8 cellular contexts compared by ENCODE assay signal in genomic region chrX:110001702-110002299, GRCh38. TPM values are rescaled to one million over a fixed set of nuclear protein-coding genes. Genes with fewer than 3 reads are reported as not detected.
DNase-seq lines count a peak whose midpoint lies in the region; ATAC-seq lines count a peak whose summit lies in the region.

No MANE protein-coding gene starts in this region.

- no peaks in the 10 kb centered on the region for H3K9me3 Mint-ChIP-seq in T-helper 2 cell treated with Interferon-gamma antibody and Interleukin-4, amounts not matched to agents 5 μg/mL and 100 μg/mL, for 36 hours

- H3K9me3 ChIP-seq in T-helper 17 cell (ENCODE audit: control insufficient read depth, low read length, poor library complexity, severe bottlenecking) (no peaks in the 10 kb centered on the region), right cardiac atrium (ENCODE audit: control insufficient read depth, low read length) (no peaks in the 10 kb centered on the region), subcutaneous abdominal adipose tissue (ENCODE audit: control insufficient read depth in 5 of 5, low read length in 5 of 5) (no peaks in the 10 kb centered on the region)

- 8% methylated on average over 13 of the region's 13 CpGs for WGBS in right cardiac atrium

- no peaks in the 10 kb centered on the region for H3K36me3 ChIP-seq in subcutaneous abdominal adipose tissue (ENCODE audit: control insufficient read depth in 5 of 5, insufficient read depth in 5 of 5, low read length in 5 of 5)

- H3K9ac ChIP-seq in subcutaneous abdominal adipose tissue (ENCODE audit: low read length in 5 of 5), result peak overlapping the region in 1 of 5 donors; percentile 52

- H3K27ac Mint-ChIP-seq in T-helper 2 cell treated with Interferon-gamma antibody and Interleukin-4, amounts not matched to agents 5 μg/mL and 100 μg/mL, for 36 hours, result peak overlapping the region; percentile 91
- H3K27ac Mint-ChIP-seq in T-helper 17 cell, result peak overlapping the region; percentile 88

- peaks cover 26% of the 10 kb centered on the region for H3K4me1 Mint-ChIP-seq in T-helper 2 cell treated with Interferon-gamma antibody and Interleukin-4, amounts not matched to agents 5 μg/mL and 100 μg/mL, for 36 hours (ENCODE audit: low read depth)
- H3K4me1 Mint-ChIP-seq in T-helper 17 cell, result peaks cover 24% of the 10 kb centered on the region

- no peaks in the 10 kb centered on the region for H3K27me3 Mint-ChIP-seq in T-helper 2 cell treated with Interferon-gamma antibody and Interleukin-4, amounts not matched to agents 5 μg/mL and 100 μg/mL, for 36 hours (ENCODE audit: low read depth)
- no peaks in the 10 kb centered on the region for H3K27me3 Mint-ChIP-seq in T-helper 17 cell

- H3K4me3 Mint-ChIP-seq in T-helper 2 cell treated with Interferon-gamma antibody and Interleukin-4, amounts not matched to agents 5 μg/mL and 100 μg/mL, for 36 hours, result peak overlapping the region; percentile 87
- peak overlapping the region; percentile 92 for H3K4me3 Mint-ChIP-seq in T-helper 17 cell

- ATAC-seq in T-helper 17 cell (no peak), right cardiac atrium (no peak), GM21515 (IDR thresholded peaks at IDR 0.05; ENCODE audit: unreplicated experiment) (no peak)

- peaks cover 8% of the 10 kb centered on the region for H3K36me3 Mint-ChIP-seq in T-helper 2 cell treated with Interferon-gamma antibody and Interleukin-4, amounts not matched to agents 5 μg/mL and 100 μg/mL, for 36 hours (ENCODE audit: low read depth)
- peaks cover 2% of the 10 kb centered on the region for H3K36me3 Mint-ChIP-seq in T-helper 17 cell (ENCODE audit: low read depth)

- H3K4me1 ChIP-seq in right cardiac atrium (ENCODE audit: control insufficient read depth, insufficient read depth, low read length) (peaks cover 7% of the 10 kb centered on the region), subcutaneous abdominal adipose tissue (ENCODE audit: control insufficient read depth in 5 of 5, insufficient read depth in 5 of 5, low read length in 5 of 5) (peaks cover 0 to 49% (median 41%) of the 10 kb centered on the region in 5 donors)

- DNase-seq in T-helper 2 cell treated with Interferon-gamma antibody and Interleukin-4, amounts not matched to agents 5 μg/mL and 100 μg/mL, for 36 hours (ENCODE audit: low spot score), result no peak
- DNase-seq in T-helper 2 cell (no peak), T-helper 17 cell (no peak), right cardiac atrium (no peak), NCI-H524 treated with DMSO at 0.1 percent for 48 hours (lab: John Stamatoyannopoulos, UW) (no peak)
- DNase-seq in activated CD4-positive, alpha-beta T cell treated with anti-CD3 and anti-CD28 coated beads, Interleukin-2, amount 50 U/mL, for 48 hours, result no peak

- H3K27ac ChIP-seq in right cardiac atrium (ENCODE audit: low read length) (peak overlapping the region; percentile 61), subcutaneous abdominal adipose tissue (ENCODE audit: low read depth, low read length) (no peak overlapping the region)

- intact Hi-C loops in right cardiac atrium (cut with DNase I), result no loop called here

- H3K4me3 ChIP-seq in right cardiac atrium (ENCODE audit: low read length), result peak overlapping the region; percentile 95
- peak overlapping the region; percentile 25 to 80 (median 65) for H3K4me3 ChIP-seq in subcutaneous abdominal adipose tissue (ENCODE audit: low read depth in 1 of 5, low read length in 5 of 5)

- H3K27me3 ChIP-seq in right cardiac atrium (ENCODE audit: control insufficient read depth, insufficient read depth) (no peaks in the 10 kb centered on the region), subcutaneous abdominal adipose tissue (ENCODE audit: control insufficient read depth in 5 of 5, insufficient read depth in 4 of 5, low read length in 5 of 5) (peaks cover 0 to 11% (median 4%) of the 10 kb centered on the region in 5 donors)

RNA-seq across cellular contexts. Expression of gene TMEM164, which starts 1.1 kb away (rescaled TPM):
- total RNA-seq in T-helper 17 cell (10 to 100 TPM; 15.1 to 32.7 TPM), right cardiac atrium (10 to 100 TPM; 29.7 to 37.5 (median 34.3) TPM)
- polyA plus RNA-seq in right cardiac atrium, result 17.6 TPM
